In genomic region chr7:1908823-1909420, GRCh38 we compare ENCODE assay signal across 27 cellular contexts.
"Had no signal": no experiment of that assay in that cellular context is flagged by ENCODE, and none has a peak within 500 bp of the region (broad histone marks: within the 10 kb centered on the region; RNA-seq: fewer than 3 reads in every experiment).

No MANE protein-coding gene starts in this region.

- H3K36me3 ChIP-seq: adrenal gland, breast epithelium, Peyer's patch had no signal

- H3K27me3 ChIP-seq: adrenal gland, body of pancreas, breast epithelium, Peyer's patch had no signal

- H3K27ac ChIP-seq: adrenal gland, body of pancreas, breast epithelium, Peyer's patch had no signal

- DNase-seq: activated CD4-positive, alpha-beta memory T cell treated with anti-CD3 and anti-CD28 coated beads for 36 hours; activated CD4-positive, alpha-beta T cell treated with anti-CD3 and anti-CD28 coated beads for 36 hours; activated CD4-positive, alpha-beta T cell treated with anti-CD3 and anti-CD28 coated beads, Interleukin-2, amount 50 U/mL, for 1 hour; activated CD8-positive, alpha-beta memory T cell treated with anti-CD3 and anti-CD28 coated beads, Interleukin-2, amount 50 U/mL, for 4 hours; activated gamma-delta T cell treated with Interleukin-2 at 50 U/mL for 16 hours; activated naive CD4-positive, alpha-beta T cell treated with anti-CD3 and anti-CD28 coated beads for 36 hours; activated T-cell treated with anti-CD3 and anti-CD28 coated beads for 4 hours; activated T-cell treated with anti-CD3 and anti-CD28 coated beads, Interleukin-2, amount 50 U/mL, for 4 hours; adrenal gland; body of pancreas; NCI-H1105; NCI-H187 treated with DMSO at 0.1 percent for 48 hours; NCI-H2171 treated with DMSO at 0.1 percent for 48 hours; NCI-H2227 treated with DMSO at 0.1 percent for 48 hours; NCI-H446; NCI-H82; NK-92 treated with Interleukin-12 subunit alpha and Interleukin-12 subunit beta, amount 100 ng/mL, for 24 hours; PC-3; Peyer's patch; RPMI8226; SIG-M5; T1000 had no signal

- H3K9me3 ChIP-seq: adrenal gland, body of pancreas, breast epithelium, Peyer's patch had no signal

- FAIRE-seq: astrocyte, K562 had no signal

- H3K4me1 ChIP-seq: adrenal gland, body of pancreas, breast epithelium, Peyer's patch had no signal

- H3K4me3 ChIP-seq: adrenal gland, body of pancreas, breast epithelium, K562, Peyer's patch had no signal

- ATAC-seq: activated CD4-positive, alpha-beta T cell treated with anti-CD3 and anti-CD28 coated beads for 36 hours; activated CD4-positive, CD25-positive, alpha-beta regulatory T cell treated with anti-CD3 and anti-CD28 coated beads, Interleukin-2, amount 50 U/mL, for 24 hours; activated naive CD4-positive, alpha-beta T cell treated with anti-CD3 and anti-CD28 coated beads, Interleukin-2, amount 50 U/mL, for 72 hours; activated T-cell treated with anti-CD3 and anti-CD28 coated beads, Interleukin-2, amount 50 U/mL, for 4 hours; body of pancreas; K562; PC-3 had no signal
